Comparison of ENCODE assay signal across 27 cellular contexts in genomic region chr6:42237857-42238256, GRCh38. TPM values are rescaled to one million over a fixed set of nuclear protein-coding genes. Genes with fewer than 3 reads are reported as not detected.
DNase-seq lines count a peak whose midpoint lies in the region; ATAC-seq and TF ChIP-seq lines count a peak whose summit lies in the region.
"Had no signal": no experiment of that assay in that cellular context is flagged by ENCODE, and none has a peak within 500 bp of the region (broad histone marks: within the 10 kb centered on the region; RNA-seq: fewer than 3 reads in every experiment).

No MANE protein-coding gene starts in this region.

- H3K79me2 ChIP-seq in GM23248 (ENCODE audit: insufficient read depth) = no peaks in the 10 kb centered on the region

- H3K36me3 ChIP-seq in CD8-positive, alpha-beta memory T cell (ENCODE audit: insufficient read depth, low read length) = peaks cover 31% of the 10 kb centered on the region
- peaks cover 0 to 75% (median 0%) of the 10 kb centered on the region in 3 donors for H3K36me3 ChIP-seq in esophagus squamous epithelium
- H3K36me3 ChIP-seq in GM23248 (ENCODE audit: low read depth) = no peaks in the 10 kb centered on the region

- TF ChIP-seq CTCF in WTC11 (IDR thresholded peaks at IDR 0.05) (no peak), esophagus squamous epithelium (IDR thresholded peaks at IDR 0.05) (no peak)

- H4K20me1 ChIP-seq in GM23248 (ENCODE audit: insufficient read depth) = no peaks in the 10 kb centered on the region

- peaks cover 17% of the 10 kb centered on the region for H3K4me1 Mint-ChIP-seq in activated CD4-positive, alpha-beta memory T cell treated with anti-CD3 and anti-CD28 coated beads for 36 hours (ENCODE audit: low read depth)
- H3K4me1 Mint-ChIP-seq in activated CD4-positive, alpha-beta memory T cell treated with anti-CD3 and anti-CD28 coated beads, Interleukin-2, amount 10 ng/mL, durations not matched to agents 7 days and 5 days = peaks cover 10% of the 10 kb centered on the region
- H3K4me1 Mint-ChIP-seq in CD8-positive, alpha-beta memory T cell = peaks cover 6 to 39% (median 17%) of the 10 kb centered on the region in 3 donors
- peaks cover 29% of the 10 kb centered on the region for H3K4me1 Mint-ChIP-seq in WTC11
- no peaks in the 10 kb centered on the region for H3K4me1 Mint-ChIP-seq in activated CD4-positive, alpha-beta T cell treated with anti-CD3 and anti-CD28 coated beads, Interleukin-2, amount 10 ng/mL, durations not matched to agents 7 days and 5 days
- H3K4me1 Mint-ChIP-seq: CD14-positive monocyte had no signal

- CTCF ChIA-PET in activated CD4-positive, alpha-beta memory T cell treated with anti-CD3 and anti-CD28 coated beads for 36 hours (lab: Charles Lee) = no interaction called here
- CTCF ChIA-PET in activated CD4-positive, alpha-beta memory T cell treated with anti-CD3 and anti-CD28 coated beads, Interleukin-2, amount 10 ng/mL, durations not matched to agents 7 days and 5 days (lab: Charles Lee) = no interaction called here
- CTCF ChIA-PET in CD8-positive, alpha-beta memory T cell (lab: Charles Lee) = interaction anchor here (0.6 kb wide), 1 partner anchor 310 kb away, joined by 3 read pairs; no protein-coding TSS in a partner anchor
- CTCF ChIA-PET in WTC11 (lab: Charles Lee) = interaction anchor here (1.3 to 1.4 kb wide), 2 partner anchors 23 to 310 kb away, joined by 3 to 4 read pairs; no protein-coding TSS in a partner anchor
- CTCF ChIA-PET in activated CD4-positive, alpha-beta T cell treated with anti-CD3 and anti-CD28 coated beads, Interleukin-2, amount 10 ng/mL, durations not matched to agents 7 days and 5 days (lab: Charles Lee) = no interaction called here

- H3K4me3 ChIP-seq in CD8-positive, alpha-beta memory T cell (ENCODE audit: low read length) = no peak overlapping the region
- H3K4me3 ChIP-seq in esophagus squamous epithelium (no peak overlapping the region), GM23248 (no peak overlapping the region)
- H3K4me3 ChIP-seq: Peyer's patch, SK-N-MC had no signal

- 91 to 100% methylated on average over 1 of the region's 1 CpG for WGBS in esophagus squamous epithelium, 2 donors
- WGBS in GM23248 (ENCODE audit: low coverage in 1 of 2, low lambda C conversion rate in 2 of 2, missing lambda C conversion rate in 2 of 2), 2 experiments = 97 to 100% methylated on average over 1 of the region's 1 CpG

- peaks cover 21% of the 10 kb centered on the region for H3F3A ChIP-seq in GM23248 (ENCODE audit: insufficient read depth)

- no peaks in the 10 kb centered on the region for H3K4me1 ChIP-seq in CD8-positive, alpha-beta memory T cell (ENCODE audit: insufficient read depth, low read length)
- H3K4me1 ChIP-seq in esophagus squamous epithelium = peaks cover 5 to 48% (median 12%) of the 10 kb centered on the region in 3 donors
- H3K4me1 ChIP-seq in GM23248 (ENCODE audit: insufficient read depth) = peaks cover 16% of the 10 kb centered on the region
- H3K4me1 ChIP-seq: BE2C, Peyer's patch had no signal

- ATAC-seq in WTC11 (no peak), HG03460 (IDR thresholded peaks at IDR 0.05; ENCODE audit: unreplicated experiment) (no peak)

- peak overlapping the region; percentile 68 for H3K27ac Mint-ChIP-seq in activated CD4-positive, alpha-beta memory T cell treated with anti-CD3 and anti-CD28 coated beads for 36 hours
- no peak overlapping the region for H3K27ac Mint-ChIP-seq in activated CD4-positive, alpha-beta memory T cell treated with anti-CD3 and anti-CD28 coated beads, Interleukin-2, amount 10 ng/mL, durations not matched to agents 7 days and 5 days
- peak overlapping the region in 6 of 8 donors; percentile 2 to 53 (median 20) for H3K27ac Mint-ChIP-seq in CD8-positive, alpha-beta memory T cell
- H3K27ac Mint-ChIP-seq in WTC11 = peak overlapping the region; percentile 31; the same call in 1 of the 2 replicates
- no peak overlapping the region for H3K27ac Mint-ChIP-seq in activated CD4-positive, alpha-beta T cell treated with anti-CD3 and anti-CD28 coated beads, Interleukin-2, amount 10 ng/mL, durations not matched to agents 7 days and 5 days
- H3K27ac Mint-ChIP-seq: IgD-negative memory B cell had no signal

- H3K4me2 ChIP-seq in GM23248 (ENCODE audit: unreplicated experiment) = no peak overlapping the region
- H3K4me2 ChIP-seq: KMS-11 had no signal

- in situ Hi-C loops in GM23248 (cut with MboI) = no loop called here

- H3K9me3 ChIP-seq in CD8-positive, alpha-beta memory T cell (ENCODE audit: low read length) = no peaks in the 10 kb centered on the region
- H3K9me3 ChIP-seq in esophagus squamous epithelium (no peaks in the 10 kb centered on the region), GM23248 (ENCODE audit: low read depth) (no peaks in the 10 kb centered on the region)
- H3K9me3 ChIP-seq: BE2C, Peyer's patch had no signal

- no peak overlapping the region for H3K4me3 Mint-ChIP-seq in activated CD4-positive, alpha-beta memory T cell treated with anti-CD3 and anti-CD28 coated beads for 36 hours
- no peak overlapping the region for H3K4me3 Mint-ChIP-seq in activated CD4-positive, alpha-beta memory T cell treated with anti-CD3 and anti-CD28 coated beads, Interleukin-2, amount 10 ng/mL, durations not matched to agents 7 days and 5 days
- H3K4me3 Mint-ChIP-seq in CD8-positive, alpha-beta memory T cell = no peak overlapping the region
- H3K4me3 Mint-ChIP-seq in WTC11 = no peak overlapping the region
- no peak overlapping the region for H3K4me3 Mint-ChIP-seq in activated CD4-positive, alpha-beta T cell treated with anti-CD3 and anti-CD28 coated beads, Interleukin-2, amount 10 ng/mL, durations not matched to agents 7 days and 5 days
- H3K4me3 Mint-ChIP-seq: CD14-positive monocyte, IgD-negative memory B cell had no signal

- no peaks in the 10 kb centered on the region for H3K27me3 Mint-ChIP-seq in activated CD4-positive, alpha-beta memory T cell treated with anti-CD3 and anti-CD28 coated beads for 36 hours
- no peaks in the 10 kb centered on the region for H3K27me3 Mint-ChIP-seq in activated CD4-positive, alpha-beta memory T cell treated with anti-CD3 and anti-CD28 coated beads, Interleukin-2, amount 10 ng/mL, durations not matched to agents 7 days and 5 days
- H3K27me3 Mint-ChIP-seq in CD8-positive, alpha-beta memory T cell = peaks cover 0 to 3% of the 10 kb centered on the region in 2 donors
- no peaks in the 10 kb centered on the region for H3K27me3 Mint-ChIP-seq in WTC11 (ENCODE audit: low read depth)
- no peaks in the 10 kb centered on the region for H3K27me3 Mint-ChIP-seq in activated CD4-positive, alpha-beta T cell treated with anti-CD3 and anti-CD28 coated beads, Interleukin-2, amount 10 ng/mL, durations not matched to agents 7 days and 5 days
- H3K27me3 Mint-ChIP-seq: IgD-negative memory B cell had no signal

- no peaks in the 10 kb centered on the region for H3K9me3 Mint-ChIP-seq in activated CD4-positive, alpha-beta memory T cell treated with anti-CD3 and anti-CD28 coated beads for 36 hours
- H3K9me3 Mint-ChIP-seq in activated CD4-positive, alpha-beta memory T cell treated with anti-CD3 and anti-CD28 coated beads, Interleukin-2, amount 10 ng/mL, durations not matched to agents 7 days and 5 days = no peaks in the 10 kb centered on the region
- no peaks in the 10 kb centered on the region for H3K9me3 Mint-ChIP-seq in CD8-positive, alpha-beta memory T cell
- H3K9me3 Mint-ChIP-seq in WTC11 = no peaks in the 10 kb centered on the region
- H3K9me3 Mint-ChIP-seq in activated CD4-positive, alpha-beta T cell treated with anti-CD3 and anti-CD28 coated beads, Interleukin-2, amount 10 ng/mL, durations not matched to agents 7 days and 5 days = no peaks in the 10 kb centered on the region
- H3K9me3 Mint-ChIP-seq: CD14-positive monocyte, IgD-negative memory B cell had no signal

- peaks cover 30% of the 10 kb centered on the region for H3K36me3 Mint-ChIP-seq in activated CD4-positive, alpha-beta memory T cell treated with anti-CD3 and anti-CD28 coated beads for 36 hours
- peaks cover 40% of the 10 kb centered on the region for H3K36me3 Mint-ChIP-seq in activated CD4-positive, alpha-beta memory T cell treated with anti-CD3 and anti-CD28 coated beads, Interleukin-2, amount 10 ng/mL, durations not matched to agents 7 days and 5 days (ENCODE audit: low read depth)
- peaks cover 8 to 85% (median 20%) of the 10 kb centered on the region in 3 donors for H3K36me3 Mint-ChIP-seq in CD8-positive, alpha-beta memory T cell
- H3K36me3 Mint-ChIP-seq in WTC11 = peaks cover 49% of the 10 kb centered on the region
- H3K36me3 Mint-ChIP-seq in activated CD4-positive, alpha-beta T cell treated with anti-CD3 and anti-CD28 coated beads, Interleukin-2, amount 10 ng/mL, durations not matched to agents 7 days and 5 days (ENCODE audit: low read depth) = peaks cover 10% of the 10 kb centered on the region

- no peaks in the 10 kb centered on the region for H3K27me3 ChIP-seq in CD8-positive, alpha-beta memory T cell (ENCODE audit: insufficient read depth, low read length, poor library complexity, severe bottlenecking)
- H3K27me3 ChIP-seq in esophagus squamous epithelium (no peaks in the 10 kb centered on the region), GM23248 (replicated peaks; ENCODE audit: insufficient read depth) (no peaks in the 10 kb centered on the region)
- H3K27me3 ChIP-seq: BE2C, Peyer's patch had no signal

- POLR2A ChIA-PET in activated CD4-positive, alpha-beta memory T cell treated with anti-CD3 and anti-CD28 coated beads for 36 hours (lab: Charles Lee) = interaction anchor here (0.9 to 1.2 kb wide), 2 partner anchors 14 to 24 kb away, joined by 3 read pairs; no protein-coding TSS in a partner anchor
- POLR2A ChIA-PET in activated CD4-positive, alpha-beta memory T cell treated with anti-CD3 and anti-CD28 coated beads, Interleukin-2, amount 10 ng/mL, durations not matched to agents 7 days and 5 days (lab: Charles Lee) = no interaction called here
- POLR2A ChIA-PET in CD8-positive, alpha-beta memory T cell (lab: Charles Lee) = no interaction called here
- POLR2A ChIA-PET in WTC11 (lab: Charles Lee) = no interaction called here
- POLR2A ChIA-PET in activated CD4-positive, alpha-beta T cell treated with anti-CD3 and anti-CD28 coated beads, Interleukin-2, amount 10 ng/mL, durations not matched to agents 7 days and 5 days (lab: Charles Lee) = no interaction called here

- no peak for TF ChIP-seq POLR2A in esophagus squamous epithelium (IDR thresholded peaks at IDR 0.05)

- DNase-seq in activated CD4-positive, alpha-beta memory T cell treated with anti-CD3 and anti-CD28 coated beads for 36 hours = no peak
- no peak for DNase-seq in activated CD4-positive, alpha-beta memory T cell treated with anti-CD3 and anti-CD28 coated beads, Interleukin-2, amount 10 ng/mL, durations not matched to agents 7 days and 5 days
- DNase-seq in CD8-positive, alpha-beta memory T cell = no peak
- DNase-seq in WTC11 (ENCODE audit: low spot score) = no peak
- DNase-seq in esophagus squamous epithelium (lab: John Stamatoyannopoulos, UW) = no peak
- DNase-seq in activated CD4-positive, alpha-beta T cell treated with anti-CD3 and anti-CD28 coated beads, Interleukin-2, amount 10 ng/mL, durations not matched to agents 7 days and 5 days = no peak
- no peak for DNase-seq in GM23248
- DNase-seq: BE2C, COR-L47, DMS53, MM.1S, NCI-H1048, NCI-H1417, NCI-H1694 treated with DMSO at 0.1 percent for 48 hours, NCI-H2081, NCI-H2227 treated with DMSO at 0.1 percent for 48 hours, NCI-H526 treated with DMSO at 0.1 percent for 48 hours, Peyer's patch, SIG-M5 had no signal

- no peak overlapping the region for H2AFZ ChIP-seq in GM23248

- intact Hi-C loops in activated CD4-positive, alpha-beta memory T cell treated with anti-CD3 and anti-CD28 coated beads for 36 hours (cut with micrococcal nuclease) = loop anchor here (5.0 kb wide), 1 partner anchor 99 kb away; no protein-coding TSS in a partner anchor
- intact Hi-C loops in esophagus squamous epithelium (cut with DNase I) = no loop called here

- H3K9ac ChIP-seq in GM23248 = no peak overlapping the region
- H3K9ac ChIP-seq: KMS-11 had no signal

- H3K9me2 ChIP-seq in GM23248 (ENCODE audit: insufficient read depth) = no peaks in the 10 kb centered on the region

- no peak overlapping the region for H3K27ac ChIP-seq in CD8-positive, alpha-beta memory T cell (ENCODE audit: low read depth, low read length)
- peak overlapping the region in 3 of 4 donors; percentile 8 to 88 (median 30) for H3K27ac ChIP-seq in esophagus squamous epithelium
- no peak overlapping the region for H3K27ac ChIP-seq in GM23248
- H3K27ac ChIP-seq: 22Rv1, HL-60, KMS-11, Peyer's patch, SK-N-MC had no signal

RNA-seq across cellular contexts. Expression of gene MRPS10, which starts 20.2 kb away (rescaled TPM):
- 10 to 100 TPM; 38.6 to 40.3 TPM for total RNA-seq in activated CD4-positive, alpha-beta memory T cell treated with anti-CD3 and anti-CD28 coated beads for 36 hours
- total RNA-seq in activated CD4-positive, alpha-beta memory T cell treated with anti-CD3 and anti-CD28 coated beads, Interleukin-2, amount 10 ng/mL, durations not matched to agents 7 days and 5 days = 10 to 100 TPM; 28.4 to 32.8 TPM
- 10 to 100 TPM; 51.3 to 51.8 TPM for total RNA-seq in CD8-positive, alpha-beta memory T cell
- polyA plus RNA-seq in CD8-positive, alpha-beta memory T cell = 50.6 TPM
- 30.7 to 32.9 TPM (median 31.3 TPM) in 3 replicates for total RNA-seq in WTC11 (2021)
- 10 to 100 TPM; 40.3 to 70.3 (median 46.2) TPM for total RNA-seq in esophagus squamous epithelium
- total RNA-seq in activated CD4-positive, alpha-beta T cell treated with anti-CD3 and anti-CD28 coated beads, Interleukin-2, amount 10 ng/mL, durations not matched to agents 7 days and 5 days = 10 to 100 TPM; 27.9 to 33.1 TPM
- 79.8 and 82.1 TPM in 2 replicates for total RNA-seq in GM23248 (2014; rRNA removed; shearing (Covaris generic))
- 60.6 and 65.1 TPM in 2 replicates for polyA plus RNA-seq in GM23248 (2016; fragmentation: Nextera tagmentation; extraction: Ambion mirVana)

RNA-seq across cellular contexts. Expression of gene GUCA1B, which starts 43.1 kb away (rescaled TPM):
- 1 to 10 TPM; 1.9 to 2.3 TPM for total RNA-seq in activated CD4-positive, alpha-beta memory T cell treated with anti-CD3 and anti-CD28 coated beads for 36 hours
- 1 to 10 TPM in 1 of 2 experiments, under 1 TPM in 1; 0.65 to 1.2 TPM for total RNA-seq in activated CD4-positive, alpha-beta memory T cell treated with anti-CD3 and anti-CD28 coated beads, Interleukin-2, amount 10 ng/mL, durations not matched to agents 7 days and 5 days
- 1 to 10 TPM in 1 of 2 experiments, under 1 TPM in 1; 0.63 to 1.6 TPM for total RNA-seq in CD8-positive, alpha-beta memory T cell
- not detected for polyA plus RNA-seq in CD8-positive, alpha-beta memory T cell
- total RNA-seq in WTC11 (2021) = 2.0 to 3.7 TPM (median 2.7 TPM) in 3 replicates
- total RNA-seq in esophagus squamous epithelium = 1 to 10 TPM in 1 of 4 donors, under 1 TPM in 3; 0.22 to 2.8 (median 0.61) TPM
- under 1 TPM; 0.60 to 0.79 TPM for total RNA-seq in activated CD4-positive, alpha-beta T cell treated with anti-CD3 and anti-CD28 coated beads, Interleukin-2, amount 10 ng/mL, durations not matched to agents 7 days and 5 days
- total RNA-seq in GM23248 (2014; rRNA removed; shearing (Covaris generic)) = 0.22 and 1.3 TPM in 2 replicates
- polyA plus RNA-seq in GM23248 (2016; fragmentation: Nextera tagmentation; extraction: Ambion mirVana) = not detected in 2 replicates
- total RNA-seq: G401 had no signal

Comparison
In these comparisons a context has a peak if more than half of its experiments do, and no peak if none do; other contexts are left out.
1. H3K27ac Mint-ChIP-seq: peak in activated CD4-positive, alpha-beta memory T cell treated with anti-CD3 and anti-CD28 coated beads for 36 hours (single experiment), CD8-positive, alpha-beta memory T cell (6 of 8) and WTC11 (single experiment); none in activated CD4-positive, alpha-beta memory T cell treated with anti-CD3 and anti-CD28 coated beads, Interleukin-2, amount 10 ng/mL, durations not matched to agents 7 days and 5 days (single experiment) and activated CD4-positive, alpha-beta T cell treated with anti-CD3 and anti-CD28 coated beads, Interleukin-2, amount 10 ng/mL, durations not matched to agents 7 days and 5 days (single experiment).
2. H3K27ac ChIP-seq: peak in esophagus squamous epithelium (3 of 4); none in CD8-positive, alpha-beta memory T cell (single experiment) and GM23248 (single experiment).
3. CTCF ChIA-PET loops: an anchor here in CD8-positive, alpha-beta memory T cell (0.6 kb wide) and WTC11 (1.3 to 1.4 kb wide); none called in activated CD4-positive, alpha-beta memory T cell treated with anti-CD3 and anti-CD28 coated beads for 36 hours, activated CD4-positive, alpha-beta memory T cell treated with anti-CD3 and anti-CD28 coated beads, Interleukin-2, amount 10 ng/mL, durations not matched to agents 7 days and 5 days and activated CD4-positive, alpha-beta T cell treated with anti-CD3 and anti-CD28 coated beads, Interleukin-2, amount 10 ng/mL, durations not matched to agents 7 days and 5 days.